In the genomic region with DNA sequence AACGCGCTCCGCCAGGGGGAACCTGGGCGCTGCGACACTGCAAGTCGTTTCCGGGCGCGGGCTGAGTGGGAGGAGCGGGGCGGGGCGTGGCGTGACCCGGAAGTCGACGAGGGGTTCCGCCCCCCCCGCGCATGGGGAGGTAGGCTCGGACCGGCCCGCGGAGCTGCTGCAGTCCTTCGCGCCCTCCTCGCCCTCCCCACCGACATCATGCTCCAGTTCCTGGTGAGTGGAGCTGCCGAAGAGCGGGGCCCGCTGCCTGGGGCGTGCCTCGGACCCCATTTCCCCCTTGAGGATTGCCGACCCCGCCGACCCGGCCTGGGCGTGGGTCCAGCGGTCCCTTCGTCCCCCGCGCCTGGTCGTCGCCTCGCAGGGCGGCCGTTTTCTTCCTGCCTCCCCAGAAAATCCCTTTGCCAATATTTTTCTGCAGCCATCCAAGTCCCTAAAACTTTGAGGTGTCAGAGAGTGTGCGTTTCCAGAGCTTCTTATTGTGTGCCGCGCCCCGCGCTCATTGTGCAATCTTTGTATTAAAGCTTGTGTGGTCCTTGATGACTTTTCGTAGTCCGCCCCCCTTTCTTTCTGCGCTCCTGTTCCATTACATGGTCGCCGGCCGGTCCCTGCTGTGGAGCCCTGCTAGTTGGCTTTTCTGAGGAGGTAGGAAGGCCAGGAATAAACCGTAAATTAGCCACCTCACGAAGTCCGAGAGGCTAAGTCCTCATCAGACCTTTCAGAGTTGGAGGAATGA, we compare ENCODE assay signal across 1 cellular context.
TF ChIP-seq lines count a peak whose summit lies in the region.

A gene (plus strand): TSS at position 142 of the 742 bp plus-strand sequence.

TF ChIP-seq in GM23338, 12 proteins besides CTCF, POLR2A, EP300 and RAD21 (continued from another document):
- TF ChIP-seq, protein P1, sequence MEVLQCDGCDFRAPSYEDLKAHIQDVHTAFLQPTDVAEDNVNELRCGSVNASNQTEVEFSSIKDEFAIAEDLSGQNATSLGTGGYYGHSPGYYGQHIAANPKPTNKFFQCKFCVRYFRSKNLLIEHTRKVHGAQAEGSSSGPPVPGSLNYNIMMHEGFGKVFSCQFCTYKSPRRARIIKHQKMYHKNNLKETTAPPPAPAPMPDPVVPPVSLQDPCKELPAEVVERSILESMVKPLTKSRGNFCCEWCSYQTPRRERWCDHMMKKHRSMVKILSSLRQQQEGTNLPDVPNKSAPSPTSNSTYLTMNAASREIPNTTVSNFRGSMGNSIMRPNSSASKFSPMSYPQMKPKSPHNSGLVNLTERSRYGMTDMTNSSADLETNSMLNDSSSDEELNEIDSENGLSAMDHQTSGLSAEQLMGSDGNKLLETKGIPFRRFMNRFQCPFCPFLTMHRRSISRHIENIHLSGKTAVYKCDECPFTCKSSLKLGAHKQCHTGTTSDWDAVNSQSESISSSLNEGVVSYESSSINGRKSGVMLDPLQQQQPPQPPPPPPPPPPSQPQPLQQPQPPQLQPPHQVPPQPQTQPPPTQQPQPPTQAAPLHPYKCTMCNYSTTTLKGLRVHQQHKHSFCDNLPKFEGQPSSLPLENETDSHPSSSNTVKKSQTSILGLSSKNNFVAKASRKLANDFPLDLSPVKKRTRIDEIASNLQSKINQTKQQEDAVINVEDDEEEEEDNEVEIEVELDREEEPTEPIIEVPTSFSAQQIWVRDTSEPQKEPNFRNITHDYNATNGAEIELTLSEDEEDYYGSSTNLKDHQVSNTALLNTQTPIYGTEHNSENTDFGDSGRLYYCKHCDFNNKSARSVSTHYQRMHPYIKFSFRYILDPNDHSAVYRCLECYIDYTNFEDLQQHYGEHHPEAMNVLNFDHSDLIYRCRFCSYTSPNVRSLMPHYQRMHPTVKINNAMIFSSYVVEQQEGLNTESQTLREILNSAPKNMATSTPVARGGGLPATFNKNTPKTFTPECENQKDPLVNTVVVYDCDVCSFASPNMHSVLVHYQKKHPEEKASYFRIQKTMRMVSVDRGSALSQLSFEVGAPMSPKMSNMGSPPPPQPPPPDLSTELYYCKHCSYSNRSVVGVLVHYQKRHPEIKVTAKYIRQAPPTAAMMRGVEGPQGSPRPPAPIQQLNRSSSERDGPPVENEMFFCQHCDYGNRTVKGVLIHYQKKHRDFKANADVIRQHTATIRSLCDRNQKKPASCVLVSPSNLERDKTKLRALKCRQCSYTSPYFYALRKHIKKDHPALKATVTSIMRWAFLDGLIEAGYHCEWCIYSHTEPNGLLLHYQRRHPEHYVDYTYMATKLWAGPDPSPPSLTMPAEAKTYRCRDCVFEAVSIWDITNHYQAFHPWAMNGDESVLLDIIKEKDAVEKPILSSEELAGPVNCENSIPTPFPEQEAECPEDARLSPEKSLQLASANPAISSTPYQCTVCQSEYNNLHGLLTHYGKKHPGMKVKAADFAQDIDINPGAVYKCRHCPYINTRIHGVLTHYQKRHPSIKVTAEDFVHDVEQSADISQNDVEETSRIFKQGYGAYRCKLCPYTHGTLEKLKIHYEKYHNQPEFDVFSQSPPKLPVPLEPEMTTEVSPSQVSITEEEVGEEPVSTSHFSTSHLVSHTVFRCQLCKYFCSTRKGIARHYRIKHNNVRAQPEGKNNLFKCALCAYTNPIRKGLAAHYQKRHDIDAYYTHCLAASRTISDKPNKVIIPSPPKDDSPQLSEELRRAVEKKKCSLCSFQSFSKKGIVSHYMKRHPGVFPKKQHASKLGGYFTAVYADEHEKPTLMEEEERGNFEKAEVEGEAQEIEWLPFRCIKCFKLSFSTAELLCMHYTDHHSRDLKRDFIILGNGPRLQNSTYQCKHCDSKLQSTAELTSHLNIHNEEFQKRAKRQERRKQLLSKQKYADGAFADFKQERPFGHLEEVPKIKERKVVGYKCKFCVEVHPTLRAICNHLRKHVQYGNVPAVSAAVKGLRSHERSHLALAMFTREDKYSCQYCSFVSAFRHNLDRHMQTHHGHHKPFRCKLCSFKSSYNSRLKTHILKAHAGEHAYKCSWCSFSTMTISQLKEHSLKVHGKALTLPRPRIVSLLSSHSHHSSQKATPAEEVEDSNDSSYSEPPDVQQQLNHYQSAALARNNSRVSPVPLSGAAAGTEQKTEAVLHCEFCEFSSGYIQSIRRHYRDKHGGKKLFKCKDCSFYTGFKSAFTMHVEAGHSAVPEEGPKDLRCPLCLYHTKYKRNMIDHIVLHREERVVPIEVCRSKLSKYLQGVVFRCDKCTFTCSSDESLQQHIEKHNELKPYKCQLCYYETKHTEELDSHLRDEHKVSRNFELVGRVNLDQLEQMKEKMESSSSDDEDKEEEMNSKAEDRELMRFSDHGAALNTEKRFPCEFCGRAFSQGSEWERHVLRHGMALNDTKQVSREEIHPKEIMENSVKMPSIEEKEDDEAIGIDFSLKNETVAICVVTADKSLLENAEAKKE (CRISPR knock-in tag; IDR thresholded peaks at IDR 0.05), result no peak
- TF ChIP-seq, protein P2, sequence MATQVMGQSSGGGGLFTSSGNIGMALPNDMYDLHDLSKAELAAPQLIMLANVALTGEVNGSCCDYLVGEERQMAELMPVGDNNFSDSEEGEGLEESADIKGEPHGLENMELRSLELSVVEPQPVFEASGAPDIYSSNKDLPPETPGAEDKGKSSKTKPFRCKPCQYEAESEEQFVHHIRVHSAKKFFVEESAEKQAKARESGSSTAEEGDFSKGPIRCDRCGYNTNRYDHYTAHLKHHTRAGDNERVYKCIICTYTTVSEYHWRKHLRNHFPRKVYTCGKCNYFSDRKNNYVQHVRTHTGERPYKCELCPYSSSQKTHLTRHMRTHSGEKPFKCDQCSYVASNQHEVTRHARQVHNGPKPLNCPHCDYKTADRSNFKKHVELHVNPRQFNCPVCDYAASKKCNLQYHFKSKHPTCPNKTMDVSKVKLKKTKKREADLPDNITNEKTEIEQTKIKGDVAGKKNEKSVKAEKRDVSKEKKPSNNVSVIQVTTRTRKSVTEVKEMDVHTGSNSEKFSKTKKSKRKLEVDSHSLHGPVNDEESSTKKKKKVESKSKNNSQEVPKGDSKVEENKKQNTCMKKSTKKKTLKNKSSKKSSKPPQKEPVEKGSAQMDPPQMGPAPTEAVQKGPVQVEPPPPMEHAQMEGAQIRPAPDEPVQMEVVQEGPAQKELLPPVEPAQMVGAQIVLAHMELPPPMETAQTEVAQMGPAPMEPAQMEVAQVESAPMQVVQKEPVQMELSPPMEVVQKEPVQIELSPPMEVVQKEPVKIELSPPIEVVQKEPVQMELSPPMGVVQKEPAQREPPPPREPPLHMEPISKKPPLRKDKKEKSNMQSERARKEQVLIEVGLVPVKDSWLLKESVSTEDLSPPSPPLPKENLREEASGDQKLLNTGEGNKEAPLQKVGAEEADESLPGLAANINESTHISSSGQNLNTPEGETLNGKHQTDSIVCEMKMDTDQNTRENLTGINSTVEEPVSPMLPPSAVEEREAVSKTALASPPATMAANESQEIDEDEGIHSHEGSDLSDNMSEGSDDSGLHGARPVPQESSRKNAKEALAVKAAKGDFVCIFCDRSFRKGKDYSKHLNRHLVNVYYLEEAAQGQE (IDR thresholded peaks at IDR 0.05; ENCODE audit: unreplicated experiment), result no peak
- TF ChIP-seq POLR2AphosphoS5 (IDR thresholded peaks at IDR 0.05; ENCODE audit: low read depth) (peak; percentile 98), NANOG (IDR thresholded peaks at IDR 0.05; ENCODE audit: borderline replicate concordance) (no peak), ZNF331 (CRISPR knock-in tag; IDR thresholded peaks at IDR 0.05; ENCODE audit: low read depth) (no peak), EZH2 (IDR thresholded peaks at IDR 0.05; ENCODE audit: low read depth, unreplicated experiment) (no peak), CREB1 (CRISPR knock-in tag; IDR thresholded peaks at IDR 0.05; ENCODE audit: low read depth) (peak; percentile 82), JUNB (IDR thresholded peaks at IDR 0.05; ENCODE audit: unreplicated experiment) (no peak), ZNF114 (CRISPR knock-in tag; IDR thresholded peaks at IDR 0.05) (no peak), EZH2phosphoT487 (IDR thresholded peaks at IDR 0.05; ENCODE audit: unreplicated experiment) (no peak)
- TF ChIP-seq, protein P3, sequence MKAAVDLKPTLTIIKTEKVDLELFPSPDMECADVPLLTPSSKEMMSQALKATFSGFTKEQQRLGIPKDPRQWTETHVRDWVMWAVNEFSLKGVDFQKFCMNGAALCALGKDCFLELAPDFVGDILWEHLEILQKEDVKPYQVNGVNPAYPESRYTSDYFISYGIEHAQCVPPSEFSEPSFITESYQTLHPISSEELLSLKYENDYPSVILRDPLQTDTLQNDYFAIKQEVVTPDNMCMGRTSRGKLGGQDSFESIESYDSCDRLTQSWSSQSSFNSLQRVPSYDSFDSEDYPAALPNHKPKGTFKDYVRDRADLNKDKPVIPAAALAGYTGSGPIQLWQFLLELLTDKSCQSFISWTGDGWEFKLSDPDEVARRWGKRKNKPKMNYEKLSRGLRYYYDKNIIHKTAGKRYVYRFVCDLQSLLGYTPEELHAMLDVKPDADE (IDR thresholded peaks at IDR 0.05), result peak; percentile 81
